26 cellular contexts compared by ENCODE assay signal in the genomic region with DNA sequence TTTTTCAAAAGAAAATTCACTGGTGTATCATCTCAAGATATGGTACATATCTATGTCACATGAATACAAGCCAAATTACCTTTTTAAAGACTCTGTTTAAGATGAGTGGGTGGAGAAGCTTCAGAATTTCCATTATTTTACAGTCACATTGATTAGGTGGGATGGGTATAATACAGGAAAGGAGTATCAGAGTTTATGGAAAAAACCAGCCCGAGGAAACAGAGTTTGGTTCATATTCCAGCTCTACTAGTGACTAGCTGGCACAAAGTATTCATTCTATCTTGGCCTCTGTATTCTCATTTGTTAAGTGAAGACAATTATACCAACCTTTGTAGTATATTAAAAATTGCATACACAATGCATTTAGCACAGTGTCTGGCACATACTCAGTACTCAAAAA.
"Had no signal": no experiment of that assay in that cellular context is flagged by ENCODE, and none has a peak within 500 bp of the region (broad histone marks: within the 10 kb centered on the region; RNA-seq: fewer than 3 reads in every experiment).

No MANE protein-coding gene starts in this region.

- H3K27ac ChIP-seq: gastrocnemius medialis, lower lobe of right lung, skin epidermis, suprapubic skin had no signal

- DNase-seq: activated B cell treated with CpG ODN at 0.5 μM for 24 hours; activated CD4-positive, alpha-beta T cell treated with anti-CD3 and anti-CD28 coated beads, Interleukin-2, amount 50 U/mL, for 1 hour; activated CD8-positive, alpha-beta memory T cell treated with anti-CD3 and anti-CD28 coated beads, Interleukin-2, amount 10 ng/mL, durations not matched to agents 7 days and 5 days; activated CD8-positive, alpha-beta T cell treated with anti-CD3 and anti-CD28 coated beads for 36 hours; activated T-cell treated with anti-CD3 and anti-CD28 coated beads, Interleukin-2, amount 50 U/mL, for 48 hours; anterior cingulate cortex; dermis blood vessel endothelial cell; effector CD8-positive, alpha-beta T cell; esophagus squamous epithelium; gastrocnemius medialis; glutamatergic neuron; lower lobe of right lung; mesenchymal stem cell; naive thymus-derived CD8-positive, alpha-beta T cell; posterior cingulate gyrus; stimulated activated CD4-positive, alpha-beta T cell treated with anti-CD3 and anti-CD28 coated beads, Interleukin-4, amount 100 ng/mL, for 24 hours; stimulated activated naive CD8-positive, alpha-beta T cell treated with anti-CD3 and anti-CD28 coated beads, Interleukin-15, amount 100 ng/mL, for 72 hours; T-helper 2 cell; transverse colon had no signal

- H3K36me3 ChIP-seq: gastrocnemius medialis, transverse colon had no signal

- H3K27me3 ChIP-seq: esophagus squamous epithelium, gastrocnemius medialis, suprapubic skin, transverse colon had no signal

- ATAC-seq: activated CD8-positive, alpha-beta memory T cell treated with anti-CD3 and anti-CD28 coated beads, Interleukin-2, amount 10 ng/mL, durations not matched to agents 7 days and 5 days; activated CD8-positive, alpha-beta T cell treated with anti-CD3 and anti-CD28 coated beads for 36 hours; gastrocnemius medialis; lower lobe of right lung; naive thymus-derived CD8-positive, alpha-beta T cell; sciatic nerve; stimulated activated memory B cell treated with anti-CD40 and anti-IgM and Interleukin-4, amounts not matched to agents 10 μg/mL and 1 μg/mL and 100 μg/mL, for 72 hours; stimulated activated naive CD8-positive, alpha-beta T cell treated with anti-CD3 and anti-CD28 coated beads, Interleukin-15, amount 100 ng/mL, for 72 hours had no signal

- FAIRE-seq: bronchial epithelial cell, colon, endometrium had no signal

- H3K4me1 ChIP-seq: gastrocnemius medialis had no signal

- H3K4me3 ChIP-seq: esophagus squamous epithelium, gastrocnemius medialis, lower lobe of right lung, skin epidermis, suprapubic skin, transverse colon had no signal

- H3K9me3 ChIP-seq: esophagus squamous epithelium, gastrocnemius medialis, lower lobe of right lung, suprapubic skin, transverse colon had no signal
